In genomic region chr14:21476925-21477681, GRCh38 we compare ENCODE assay signal across 8 cellular contexts. TPM values are rescaled to one million over a fixed set of nuclear protein-coding genes. Genes with fewer than 3 reads are reported as not detected.
A peak's percentile ranks its signal among the peaks of the same experiment; 100 is the strongest.
DNase-seq lines count a peak whose midpoint lies in the region; FAIRE-seq and TF ChIP-seq lines count a peak whose summit lies in the region.

Gene RAB2B (minus strand): TSS chr14:21476959. CDS start chr14:21476872, 87 bp downstream.
Gene TOX4 (plus strand): TSS chr14:21477195. CDS start chr14:21477279, 84 bp downstream.

- H3K79me2 ChIP-seq in MM.1S (ENCODE audit: low read length), result peaks cover 22% of the 10 kb centered on the region

- H3K27me3 ChIP-seq in HAP-1 (ENCODE audit: low read depth), result no peaks in the 10 kb centered on the region
- H3K27me3 ChIP-seq in MM.1S (replicated peaks; ENCODE audit: insufficient read depth, low read length), result no peaks in the 10 kb centered on the region
- H3K27me3 ChIP-seq in neutrophil, result no peaks in the 10 kb centered on the region

- peak within 1 kb of the TSS; percentile 69 for H3K9ac ChIP-seq in MM.1S (ENCODE audit: low read length)

- H3K4me3 ChIP-seq in HAP-1 (peak within 1 kb of the TSS; percentile 77), MM.1S (ENCODE audit: low read length) (peak within 1 kb of the TSS; percentile 91), neutrophil (ENCODE audit: low read depth in 1 of 2, low read length in 1 of 2) (peak within 1 kb of the TSS; percentile 81 to 86)

- H3F3A ChIP-seq in MM.1S (ENCODE audit: insufficient read depth, low read length), result no peaks in the 10 kb centered on the region

- H3K9me2 ChIP-seq in MM.1S (replicated peaks; ENCODE audit: insufficient read depth, low read length), result no peaks in the 10 kb centered on the region

- H3K36me3 ChIP-seq in HAP-1 (replicated peaks) (peaks cover 10% of the 10 kb centered on the region), MM.1S (replicated peaks; ENCODE audit: insufficient read depth, low read length) (no peaks in the 10 kb centered on the region), neutrophil (peaks cover 28% of the 10 kb centered on the region)

- peak within 1 kb of the TSS; percentile 81 for H2AFZ ChIP-seq in MM.1S (ENCODE audit: low read length)

- H3K4me1 ChIP-seq in HAP-1 (peaks cover 2% of the 10 kb centered on the region; the same call in 1 of the 2 replicates), MM.1S (ENCODE audit: low read length) (no peaks in the 10 kb centered on the region), neutrophil (ENCODE audit: control insufficient read depth in 1 of 2, insufficient read depth in 1 of 2, low read depth in 1 of 2, low read length in 1 of 2) (peaks cover 18 to 20% of the 10 kb centered on the region in 2 experiments)

- peak; percentile 97 for DNase-seq in GF-D8 (lab: John Stamatoyannopoulos, UW)
- peak; percentile 98 for DNase-seq in HAP-1 (ENCODE audit: low spot score in 2 of 2)
- peak; percentile 91 for DNase-seq in MM.1S
- peak; percentile 100 for DNase-seq in SIG-M5 treated with dmso at 0.1 percent for 504 hours (lab: John Stamatoyannopoulos, UW; ENCODE audit: unreplicated experiment)
- DNase-seq in activated naive CD4-positive, alpha-beta T cell treated with Interleukin-2 at 50 U/mL for 16 hours, result peak; percentile 96
- DNase-seq in frontal cortex (ENCODE audit: low spot score in 2 of 2), result peak; percentile 91 to 94
- peak; percentile 99 for DNase-seq in superior temporal gyrus (ENCODE audit: extremely low spot score)

- peak within 1 kb of the TSS; percentile 69 for H3K4me2 ChIP-seq in MM.1S (ENCODE audit: low read depth, low read length)

- TF ChIP-seq CTCF in MM.1S (IDR thresholded peaks at IDR 0.05; ENCODE audit: low read length) (peak; percentile 73), neutrophil (IDR thresholded peaks at IDR 0.05) (peak; percentile 100)

- no peak for FAIRE-seq in frontal cortex (lab: Jason Lieb, UNC)

- H4K20me1 ChIP-seq in MM.1S (ENCODE audit: insufficient read depth, low read length), result no peaks in the 10 kb centered on the region

- peak within 1 kb of the TSS; percentile 41; the same call in 1 of the 2 replicates for H3K27ac ChIP-seq in MM.1S (ENCODE audit: low read length)
- peak within 1 kb of the TSS; percentile 90 for H3K27ac ChIP-seq in neutrophil

- in situ Hi-C loops in HAP-1 (cut with MboI; ENCODE audit: low sequenced_read_pairs), result no loop called here

- no peaks in the 10 kb centered on the region for H3K9me3 ChIP-seq in HAP-1
- no peaks in the 10 kb centered on the region for H3K9me3 ChIP-seq in MM.1S (replicated peaks; ENCODE audit: insufficient read depth, low read length)
- no peaks in the 10 kb centered on the region for H3K9me3 ChIP-seq in neutrophil

RNA-seq across cellular contexts. Expression of gene RAB2B, which starts in this region (rescaled TPM):
- total RNA-seq in frontal cortex, result 56.7 TPM

RNA-seq across cellular contexts. Expression of gene TOX4, which starts in this region (rescaled TPM):
- total RNA-seq in frontal cortex, result 19.6 TPM

Comparison
In these comparisons a context has a peak if more than half of its experiments do, and no peak if none do; other contexts are left out.
1. Peak in every context shown above with its lines: DNase-seq, H3K4me3 ChIP-seq and H3K27ac ChIP-seq.